1 cellular context compared by ENCODE assay signal in the genomic region with DNA sequence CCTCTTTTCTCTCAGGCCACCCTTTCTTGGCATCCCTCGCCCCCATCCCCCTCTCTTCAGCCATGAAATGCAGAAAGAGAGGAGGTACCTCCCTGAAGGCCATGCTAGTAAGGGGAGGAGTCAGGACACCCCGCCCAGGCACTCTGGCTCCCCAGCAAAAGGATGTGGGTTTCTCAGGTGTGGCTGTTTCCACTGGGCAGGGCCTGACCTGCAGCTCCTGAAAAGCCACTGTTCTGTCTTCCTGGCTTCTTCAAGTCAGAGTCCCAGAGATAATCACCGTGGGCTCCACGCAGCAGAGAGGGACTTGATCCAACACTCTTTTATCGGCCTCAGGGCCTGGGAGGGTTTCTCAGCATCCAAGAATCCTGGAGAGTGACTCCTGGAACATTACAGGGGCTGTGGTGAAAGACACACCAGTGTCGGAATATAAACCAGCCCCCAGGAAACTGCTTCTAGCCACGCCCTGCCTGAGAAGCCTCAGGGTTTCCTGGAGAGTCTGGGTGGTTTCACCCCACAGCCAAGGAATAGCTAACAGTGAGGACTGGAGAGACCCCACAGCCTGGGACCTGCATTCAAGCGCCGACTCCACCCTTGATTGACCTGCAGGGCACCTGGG.
TF ChIP-seq lines count a peak whose summit lies in the region.

No MANE protein-coding gene starts in this region.

TF ChIP-seq in endothelial cell of umbilical vein, 7 proteins besides CTCF, POLR2A, EP300 and RAD21 (continued from another document):
- TF ChIP-seq EZH2 (IDR thresholded peaks at IDR 0.05; ENCODE audit: borderline replicate concordance, low read depth, low read length, severe bottlenecking): no peak
